16 cellular contexts compared by ENCODE assay signal in the genomic region with DNA sequence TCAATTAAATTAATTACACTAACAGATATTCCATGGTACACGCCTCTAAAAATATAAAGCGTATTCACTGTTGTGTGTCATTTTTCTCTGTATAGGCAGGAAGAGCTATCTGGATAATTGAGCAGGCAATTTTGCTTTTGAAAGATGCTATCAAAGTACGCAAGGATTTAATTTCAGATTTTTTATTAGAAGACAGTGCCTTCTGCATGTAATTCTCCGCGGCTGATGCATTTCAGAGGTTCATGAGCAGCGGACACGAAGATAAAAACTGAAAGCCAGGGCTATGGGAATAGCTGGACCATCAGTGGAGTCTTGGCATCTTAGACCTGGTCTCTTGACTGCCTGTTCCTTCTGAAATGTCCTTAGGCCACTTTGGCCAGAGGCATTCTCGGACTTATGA. TPM values are rescaled to one million over a fixed set of nuclear protein-coding genes. Genes with fewer than 3 reads are reported as not detected.
DNase-seq lines count a peak whose midpoint lies in the region; ATAC-seq and TF ChIP-seq lines count a peak whose summit lies in the region.
"Had no signal": no experiment of that assay in that cellular context is flagged by ENCODE, and none has a peak within 500 bp of the region (broad histone marks: within the 10 kb centered on the region; RNA-seq: fewer than 3 reads in every experiment).

No MANE protein-coding gene starts in this region.

- DNase-seq in NCI-H748 (lab: John Stamatoyannopoulos, UW; ENCODE audit: unreplicated experiment) (peak; percentile 87), NCI-H748 treated with DMSO at 0.1 percent for 48 hours (lab: John Stamatoyannopoulos, UW) (no peak), NCI-H69 (lab: John Stamatoyannopoulos, UW) (peak; percentile 54), SK-N-SH (peak; percentile 32), neural progenitor cell (ENCODE audit: low spot score) (no peak), globus pallidus (ENCODE audit: low spot score) (no peak), SIG-M5 (lab: John Stamatoyannopoulos, UW) (no peak)
- DNase-seq: BE2C; CD4-positive, alpha-beta memory T cell; EL; H7 had no signal

- TF ChIP-seq EP300 in SK-N-SH (IDR thresholded peaks at IDR 0.05; ENCODE audit: borderline replicate concordance in 1 of 2, low read depth in 1 of 2, low read length in 1 of 2), result peak in 1 of 2 experiments; percentile 54; a peak in 1 of 4 replicates

- no peak overlapping the region for H3K27ac Mint-ChIP-seq in neural progenitor cell
- H3K27ac Mint-ChIP-seq: CD4-positive, alpha-beta memory T cell; GM23338 had no signal

- H4K20me1 ChIP-seq in SK-N-SH (ENCODE audit: insufficient read depth) (no peaks in the 10 kb centered on the region), neural progenitor cell (ENCODE audit: low read depth) (no peaks in the 10 kb centered on the region)

- no peaks in the 10 kb centered on the region for H3K9me3 Mint-ChIP-seq in neural progenitor cell
- H3K9me3 Mint-ChIP-seq: CD4-positive, alpha-beta memory T cell; GM23338 had no signal

- H3K36me3 Mint-ChIP-seq in neural progenitor cell, result no peaks in the 10 kb centered on the region
- H3K36me3 Mint-ChIP-seq: CD4-positive, alpha-beta memory T cell had no signal

- H2AFZ ChIP-seq in SK-N-SH (ENCODE audit: low read depth), result no peak overlapping the region
- no peak overlapping the region for H2AFZ ChIP-seq in neural progenitor cell (replicated peaks)

- H3K4me1 ChIP-seq in SK-N-SH (ENCODE audit: control insufficient read depth in 1 of 2, insufficient read depth in 2 of 2, low read depth in 1 of 2, low read length in 1 of 2) (peaks cover 0 to 8% of the 10 kb centered on the region in 2 experiments; a peak in 2 of 4 replicates), neural progenitor cell (peaks cover 29% of the 10 kb centered on the region)
- H3K4me1 ChIP-seq: BE2C had no signal

- H3K27me3 ChIP-seq in SK-N-SH (ENCODE audit: insufficient read depth), result no peaks in the 10 kb centered on the region
- H3K27me3 ChIP-seq in neural progenitor cell, result no peaks in the 10 kb centered on the region
- H3K27me3 ChIP-seq: BE2C had no signal

- no peak for ATAC-seq in GM18498 (IDR thresholded peaks at IDR 0.05; ENCODE audit: unreplicated experiment)
- ATAC-seq: A549, GM23338 had no signal

- no peak overlapping the region for H3K4me3 Mint-ChIP-seq in neural progenitor cell
- H3K4me3 Mint-ChIP-seq: CD4-positive, alpha-beta memory T cell; GM23338 had no signal

- no peak overlapping the region for H3K4me2 ChIP-seq in SK-N-SH
- peak overlapping the region; percentile 46 for H3K4me2 ChIP-seq in neural progenitor cell
- H3K4me2 ChIP-seq: A549, GM23338 had no signal

- TF ChIP-seq CTCF in SK-N-SH (IDR thresholded peaks at IDR 0.05) (no peak), neural progenitor cell (IDR thresholded peaks at IDR 0.05) (no peak)

- no peaks in the 10 kb centered on the region for H3K9me3 ChIP-seq in SK-N-SH
- no peaks in the 10 kb centered on the region for H3K9me3 ChIP-seq in neural progenitor cell (ENCODE audit: low read depth)
- H3K9me3 ChIP-seq: A549, BE2C had no signal

- H3K27me3 Mint-ChIP-seq in neural progenitor cell (ENCODE audit: insufficient read depth, low read depth), result peaks cover 16% of the 10 kb centered on the region

- H3K36me3 ChIP-seq in SK-N-SH (replicated peaks in 1 of 2; ENCODE audit: control insufficient read depth in 1 of 2, insufficient read depth in 2 of 2, low read length in 1 of 2) (no peaks in the 10 kb centered on the region), neural progenitor cell (no peaks in the 10 kb centered on the region)
- H3K36me3 ChIP-seq: BE2C had no signal

- H3K4me3 ChIP-seq in SK-N-SH (ENCODE audit: low read depth in 2 of 2, low read length in 1 of 2) (no peak overlapping the region), neural progenitor cell (no peak overlapping the region)
- H3K4me3 ChIP-seq: A549, GM23338 had no signal

- peak; percentile 20; the same call in 1 of the 2 replicates for TF ChIP-seq RAD21 in SK-N-SH (IDR thresholded peaks at IDR 0.05; ENCODE audit: low read length)

- H3K27ac ChIP-seq in SK-N-SH (ENCODE audit: low read depth in 2 of 2, low read length in 1 of 2), result no peak overlapping the region
- H3K27ac ChIP-seq in neural progenitor cell, result no peak overlapping the region
- H3K27ac ChIP-seq: A549, C4-2B had no signal

- H3K79me2 ChIP-seq in SK-N-SH (ENCODE audit: insufficient read depth) (no peaks in the 10 kb centered on the region), neural progenitor cell (ENCODE audit: low read depth) (no peaks in the 10 kb centered on the region)

- POLR2A ChIA-PET in SK-N-SH (lab: Yijun Ruan, JAX), result no interaction called here

- H3K9ac ChIP-seq in SK-N-SH (no peak overlapping the region), neural progenitor cell (no peak overlapping the region)

- H3F3A ChIP-seq in SK-N-SH (replicated peaks; ENCODE audit: insufficient read depth) (no peaks in the 10 kb centered on the region), neural progenitor cell (ENCODE audit: low read depth) (peaks cover 32% of the 10 kb centered on the region)

- 37% methylated on average over 8 of the region's 8 CpGs for WGBS in SK-N-SH (ENCODE audit: low lambda C conversion rate)

- CTCF ChIA-PET in SK-N-SH (lab: Yijun Ruan, JAX), result interaction anchor here (2.2 kb wide), 1 partner anchor 37 kb away, joined by 5 read pairs; no protein-coding TSS in a partner anchor

- H3K9me2 ChIP-seq in SK-N-SH, result no peaks in the 10 kb centered on the region

- H3K4me1 Mint-ChIP-seq in neural progenitor cell, result peaks cover 26% of the 10 kb centered on the region

TF ChIP-seq in SK-N-SH, 30 proteins besides CTCF, POLR2A, EP300 and RAD21:
- peak; percentile 53; the same call in 1 of the 2 replicates for TF ChIP-seq RCOR1 (IDR thresholded peaks at IDR 0.05; ENCODE audit: low read length)
- TF ChIP-seq RFX5 (IDR thresholded peaks at IDR 0.05; ENCODE audit: low read length), result 0 out of 2 replicates have a peak, but pooled peaks have one; percentile 29
- peak; percentile 80 for TF ChIP-seq GATA2 (CRISPR knock-in tag; IDR thresholded peaks at IDR 0.05)
- no peak for TF ChIP-seq TCF12 (IDR thresholded peaks at IDR 0.05)

RNA-seq across cellular contexts. Expression of gene SDK1, which starts 35.7 kb away (rescaled TPM):
- polyA plus RNA-seq in SK-N-SH (2012; rRNA removed), result 0.96 and 1.2 TPM in 2 replicates
- polyA plus RNA-seq in SK-N-SH (2012; cell fraction: cytosol; rRNA removed), result 0.51 and 0.87 TPM in 2 replicates
- polyA plus RNA-seq in SK-N-SH (2012; cell fraction: nucleus; rRNA removed), result 4.8 and 5.5 TPM in 2 replicates
- 4.4 and 4.9 TPM in 2 replicates for total RNA-seq in neural progenitor cell (ENCODE audit: low replicate concordance)
- total RNA-seq: HT-29 had no signal
- polyA plus RNA-seq: CD4-positive, alpha-beta memory T cell had no signal

Comparison
In these comparisons a context has a peak if more than half of its experiments do, and no peak if none do; other contexts are left out.
1. DNase-seq: peak in NCI-H748 (single experiment), NCI-H69 (single experiment) and SK-N-SH (single experiment); none in NCI-H748 treated with DMSO at 0.1 percent for 48 hours (single experiment), neural progenitor cell (single experiment), globus pallidus (single experiment) and SIG-M5 (single experiment).